Comparison of ENCODE assay signal across 13 cellular contexts in the genomic region with DNA sequence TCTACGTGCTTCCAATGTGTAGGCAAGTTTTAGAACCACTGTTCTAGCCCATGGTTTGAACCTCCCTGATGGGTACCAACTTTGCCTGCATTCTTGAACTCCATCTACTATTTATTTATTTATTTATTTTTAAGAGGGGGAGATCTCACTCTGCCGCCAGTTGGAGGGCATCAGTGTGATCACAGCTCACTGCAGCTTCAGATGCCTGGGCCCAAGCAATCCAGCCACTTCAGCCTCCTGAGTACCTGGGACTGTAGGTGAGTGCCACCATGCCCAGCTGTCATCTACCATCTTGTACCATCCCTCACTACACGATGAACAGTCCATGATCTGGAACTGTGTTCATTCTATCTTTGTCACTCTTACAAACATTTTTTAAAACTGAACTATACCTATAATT. TPM values are rescaled to one million over a fixed set of nuclear protein-coding genes. Genes with fewer than 3 reads are reported as not detected.
DNase-seq lines count a peak whose midpoint lies in the region; ATAC-seq and TF ChIP-seq lines count a peak whose summit lies in the region.
"Had no signal": no experiment of that assay in that cellular context is flagged by ENCODE, and none has a peak within 500 bp of the region (broad histone marks: within the 10 kb centered on the region; RNA-seq: fewer than 3 reads in every experiment).

No MANE protein-coding gene starts in this region.

- H3K9me3 Mint-ChIP-seq in activated CD4-positive, alpha-beta T cell treated with anti-CD3 and anti-CD28 coated beads, Interleukin-2, amount 10 ng/mL, durations not matched to agents 24 days and 14 days, result no peaks in the 10 kb centered on the region
- H3K9me3 Mint-ChIP-seq in endothelial cell (ENCODE audit: unreplicated experiment), result no peaks in the 10 kb centered on the region

- peak overlapping the region; percentile 86 for H3K4me3 Mint-ChIP-seq in activated CD4-positive, alpha-beta T cell treated with anti-CD3 and anti-CD28 coated beads, Interleukin-2, amount 10 ng/mL, durations not matched to agents 24 days and 14 days
- H3K4me3 Mint-ChIP-seq in endothelial cell (ENCODE audit: unreplicated experiment), result peak overlapping the region; percentile 92

- peaks cover 56% of the 10 kb centered on the region for H3K4me1 Mint-ChIP-seq in activated CD4-positive, alpha-beta T cell treated with anti-CD3 and anti-CD28 coated beads, Interleukin-2, amount 10 ng/mL, durations not matched to agents 24 days and 14 days
- H3K4me1 Mint-ChIP-seq in endothelial cell (ENCODE audit: unreplicated experiment), result peaks cover 20% of the 10 kb centered on the region

- no peaks in the 10 kb centered on the region for H3K27me3 ChIP-seq in psoas muscle (ENCODE audit: insufficient read depth in 3 of 3, low read length in 2 of 3)

- H3K4me1 ChIP-seq in OCI-LY7 (ENCODE audit: insufficient read depth, low read length, poor library complexity, severe bottlenecking), result peaks cover 22% of the 10 kb centered on the region
- peaks cover 5% of the 10 kb centered on the region for H3K4me1 ChIP-seq in psoas muscle

- H3K9me2 ChIP-seq in OCI-LY7 (ENCODE audit: insufficient read depth, low read length), result no peaks in the 10 kb centered on the region

- intact Hi-C loops in activated CD4-positive, alpha-beta T cell treated with anti-CD3 and anti-CD28 coated beads, Interleukin-2, amount 10 ng/mL, durations not matched to agents 24 days and 14 days (cut with micrococcal nuclease), result no loop called here
- intact Hi-C loops in OCI-LY7 (cut with micrococcal nuclease; ENCODE audit: unreplicated experiment), result loop anchor here (5.0 kb wide), 1 partner anchor 601 kb away; no protein-coding TSS in a partner anchor
- intact Hi-C loops in psoas muscle (cut with DNase I), result loop anchor here in 1 of 2 donors (5.0 kb wide), 1 partner anchor 99 kb away; no protein-coding TSS in a partner anchor

- H3K79me2 ChIP-seq in OCI-LY7 (ENCODE audit: insufficient read depth, low read depth, low read length), result no peaks in the 10 kb centered on the region

- DNase-seq in activated CD4-positive, alpha-beta T cell treated with anti-CD3 and anti-CD28 coated beads, Interleukin-2, amount 10 ng/mL, durations not matched to agents 24 days and 14 days, result no peak
- DNase-seq in activated CD4-positive, alpha-beta T cell treated with anti-CD3 and anti-CD28 coated beads for 1 hour, result no peak
- DNase-seq in OCI-LY7 (ENCODE audit: low spot score) (no peak), endothelial cell (ENCODE audit: low spot score) (no peak), psoas muscle (no peak), NCI-H2029 treated with DMSO at 0.1 percent for 48 hours (lab: John Stamatoyannopoulos, UW) (no peak), NCI-H774 (lab: John Stamatoyannopoulos, UW) (no peak)
- DNase-seq: IMR-90, NCI-H2081, occipital lobe had no signal

- CTCF ChIA-PET in OCI-LY7 (lab: Charles Lee; ENCODE audit: unreplicated experiment), result no interaction called here

- H4K20me1 ChIP-seq in OCI-LY7 (ENCODE audit: insufficient read depth, low read length), result no peaks in the 10 kb centered on the region

- POLR2A ChIA-PET in OCI-LY7 (lab: Charles Lee), result no interaction called here

- ATAC-seq in psoas muscle (no peak), GM18519 (IDR thresholded peaks at IDR 0.05; ENCODE audit: low FRiP score, unreplicated experiment) (no peak)

- H3K27ac ChIP-seq in OCI-LY7 (ENCODE audit: low read depth, low read length, poor library complexity, severe bottlenecking) (no peak overlapping the region), psoas muscle (peak overlapping the region; percentile 79)
- H3K27ac ChIP-seq: WERI-Rb-1 had no signal

- TF ChIP-seq CTCF in OCI-LY7 (conservative IDR thresholded peaks at IDR 0.05; ENCODE audit: low read length), result no peak
- no peak for TF ChIP-seq CTCF in endothelial cell (IDR thresholded peaks at IDR 0.05; ENCODE audit: unreplicated experiment)
- no peak for TF ChIP-seq CTCF in psoas muscle (IDR thresholded peaks at IDR 0.05)

- peak overlapping the region; percentile 80 for H3K4me2 ChIP-seq in OCI-LY7 (ENCODE audit: low read length)

- no peaks in the 10 kb centered on the region for H3K27me3 Mint-ChIP-seq in activated CD4-positive, alpha-beta T cell treated with anti-CD3 and anti-CD28 coated beads, Interleukin-2, amount 10 ng/mL, durations not matched to agents 24 days and 14 days
- H3K27me3 Mint-ChIP-seq in endothelial cell (ENCODE audit: unreplicated experiment), result peaks cover 19% of the 10 kb centered on the region

- no peak overlapping the region for H3K27ac Mint-ChIP-seq in activated CD4-positive, alpha-beta T cell treated with anti-CD3 and anti-CD28 coated beads, Interleukin-2, amount 10 ng/mL, durations not matched to agents 24 days and 14 days
- no peak overlapping the region for H3K27ac Mint-ChIP-seq in endothelial cell (ENCODE audit: unreplicated experiment)

- 89 to 93% (median 90%) methylated on average over 3 of the region's 3 CpGs for WGBS in psoas muscle, 3 donors

- H3K9me3 ChIP-seq in OCI-LY7 (ENCODE audit: low read length) (no peaks in the 10 kb centered on the region), psoas muscle (no peaks in the 10 kb centered on the region)

- H3K4me3 ChIP-seq in OCI-LY7 (ENCODE audit: low read depth, low read length, poor library complexity, severe bottlenecking) (peak overlapping the region; percentile 92), psoas muscle (peak overlapping the region; percentile 80)

- H3K36me3 ChIP-seq in OCI-LY7 (ENCODE audit: insufficient read depth, low read length), result no peaks in the 10 kb centered on the region
- no peaks in the 10 kb centered on the region for H3K36me3 ChIP-seq in psoas muscle (ENCODE audit: insufficient read depth in 1 of 2, low read depth in 1 of 2)
- H3K36me3 ChIP-seq: WERI-Rb-1 had no signal

- peaks cover 2% of the 10 kb centered on the region for H3K36me3 Mint-ChIP-seq in activated CD4-positive, alpha-beta T cell treated with anti-CD3 and anti-CD28 coated beads, Interleukin-2, amount 10 ng/mL, durations not matched to agents 24 days and 14 days (ENCODE audit: low read depth)
- peaks cover 3% of the 10 kb centered on the region for H3K36me3 Mint-ChIP-seq in endothelial cell (ENCODE audit: low read depth, unreplicated experiment)

- no peak overlapping the region for H2AFZ ChIP-seq in OCI-LY7 (ENCODE audit: low read length)

- BruUV-seq in OCI-LY7 (replicated peaks; lab: Mats Ljungman, UMichigan), result TSS peak; percentile 62

RNA-seq across cellular contexts. Expression of a gene that starts 28.2 kb away (rescaled TPM):
- 254 and 270 TPM in 2 replicates for total RNA-seq in activated CD4-positive, alpha-beta T cell treated with anti-CD3 and anti-CD28 coated beads, Interleukin-2, amount 10 ng/mL, durations not matched to agents 24 days and 14 days
- 83.2 and 140 TPM in 2 replicates for total RNA-seq in OCI-LY7 (2014; rRNA removed; shearing (Covaris generic))
- 56.0 and 65.8 TPM in 2 replicates for total RNA-seq in OCI-LY7 (2022)
- total RNA-seq in endothelial cell (ENCODE audit: unreplicated experiment), result 5.1 TPM
- 10 to 100 TPM; 16.5 to 25.6 (median 16.8) TPM for total RNA-seq in psoas muscle
- 10 to 100 TPM; 12.0 to 26.5 (median 19.6) TPM for polyA plus RNA-seq in psoas muscle
- total RNA-seq: A673, IMR-90 had no signal
- polyA plus RNA-seq: IMR-90 had no signal
